Comparison of ENCODE assay signal across 1 cellular context in genomic region chr2:223618172-223619035, GRCh38.
TF ChIP-seq lines count a peak whose summit lies in the region.

No MANE protein-coding gene starts in this region.

TF ChIP-seq in HCT116, 20 proteins besides CTCF, POLR2A, EP300 and RAD21 (continued from another document):
- TF ChIP-seq, protein P1, sequence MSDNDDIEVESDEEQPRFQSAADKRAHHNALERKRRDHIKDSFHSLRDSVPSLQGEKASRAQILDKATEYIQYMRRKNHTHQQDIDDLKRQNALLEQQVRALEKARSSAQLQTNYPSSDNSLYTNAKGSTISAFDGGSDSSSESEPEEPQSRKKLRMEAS (IDR thresholded peaks at IDR 0.05), result no peak
- TF ChIP-seq SP1 (IDR thresholded peaks at IDR 0.05; ENCODE audit: low read depth) (no peak), TCF7L2 (IDR thresholded peaks at IDR 0.05; ENCODE audit: borderline replicate concordance, extremely low read depth, insufficient read depth, insufficient read length) (no peak)
